Comparison of ENCODE assay signal across 20 cellular contexts in the genomic region with DNA sequence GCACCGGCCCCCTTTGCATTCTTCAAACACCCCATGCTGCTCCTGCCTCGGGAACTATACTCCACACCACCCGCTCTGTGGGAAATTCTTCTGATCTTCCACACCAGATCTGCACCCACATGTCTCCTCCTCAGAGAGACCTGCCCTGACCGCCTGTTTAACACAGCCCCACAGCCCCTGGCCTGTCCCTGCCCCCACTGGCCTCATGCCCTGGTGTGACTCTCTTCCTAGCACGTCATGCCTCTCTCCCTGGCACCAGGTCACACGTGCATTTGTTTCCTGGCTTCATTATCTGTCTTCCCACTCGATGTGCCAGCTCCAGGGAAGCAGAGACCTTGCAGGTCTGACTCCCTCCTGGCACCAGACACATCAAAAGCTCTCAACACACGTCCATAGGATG.
"Had no signal": no experiment of that assay in that cellular context is flagged by ENCODE, and none has a peak within 500 bp of the region (broad histone marks: within the 10 kb centered on the region; RNA-seq: fewer than 3 reads in every experiment).

No MANE protein-coding gene starts in this region.

- FAIRE-seq: keratinocyte had no signal

- H3K4me3 Mint-ChIP-seq: activated B cell treated with CpG ODN at 0.5 μM for 24 hours; activated CD4-positive, alpha-beta T cell treated with anti-CD3 and anti-CD28 coated beads for 36 hours; activated naive CD4-positive, alpha-beta T cell treated with anti-CD3 and anti-CD28 coated beads, Interleukin-2, amount 50 U/mL, for 24 hours; activated T-cell treated with anti-CD3 and anti-CD28 coated beads, Interleukin-2, amount 50 U/mL, for 72 hours; naive thymus-derived CD4-positive, alpha-beta T cell had no signal

- H3K4me1 Mint-ChIP-seq: activated CD4-positive, alpha-beta T cell treated with anti-CD3 and anti-CD28 coated beads for 36 hours; activated naive CD4-positive, alpha-beta T cell treated with anti-CD3 and anti-CD28 coated beads, Interleukin-2, amount 50 U/mL, for 24 hours had no signal

- H3K36me3 Mint-ChIP-seq: activated naive CD4-positive, alpha-beta T cell treated with anti-CD3 and anti-CD28 coated beads, Interleukin-2, amount 50 U/mL, for 24 hours; naive thymus-derived CD4-positive, alpha-beta T cell had no signal

- H3K27ac ChIP-seq: adrenal gland, epithelial cell of prostate, lower lobe of right lung, neutrophil, parathyroid adenoma, thyroid gland had no signal

- H3K4me1 ChIP-seq: adrenal gland, lower lobe of right lung, parathyroid adenoma, thyroid gland had no signal

- H3K9ac ChIP-seq: parathyroid adenoma had no signal

- H3K9me3 Mint-ChIP-seq: activated naive CD4-positive, alpha-beta T cell treated with anti-CD3 and anti-CD28 coated beads, Interleukin-2, amount 50 U/mL, for 24 hours; activated T-cell treated with anti-CD3 and anti-CD28 coated beads, Interleukin-2, amount 50 U/mL, for 72 hours had no signal

- H3K36me3 ChIP-seq: adrenal gland, lower lobe of right lung, neutrophil, thyroid gland had no signal

- H3K27ac Mint-ChIP-seq: activated B cell treated with CpG ODN at 0.5 μM for 24 hours; activated CD4-positive, alpha-beta T cell treated with anti-CD3 and anti-CD28 coated beads for 36 hours; activated naive CD4-positive, alpha-beta T cell treated with anti-CD3 and anti-CD28 coated beads, Interleukin-2, amount 50 U/mL, for 24 hours; activated T-cell treated with anti-CD3 and anti-CD28 coated beads, Interleukin-2, amount 50 U/mL, for 72 hours; naive thymus-derived CD4-positive, alpha-beta T cell had no signal

- DNase-seq: activated B cell treated with CpG ODN at 0.5 μM for 24 hours; activated CD4-positive, alpha-beta T cell treated with anti-CD3 and anti-CD28 coated beads for 36 hours; activated CD4-positive, alpha-beta T cell treated with anti-CD3 and anti-CD28 coated beads, Interleukin-2, amount 50 U/mL, for 4 hours; activated CD8-positive, alpha-beta memory T cell treated with anti-CD3 and anti-CD28 coated beads, Interleukin-2, amount 50 U/mL, for 48 hours; activated gamma-delta T cell treated with Interleukin-2 at 50 U/mL for 16 hours; activated T-cell treated with anti-CD3 and anti-CD28 coated beads, Interleukin-2, amount 50 U/mL, for 72 hours; adrenal gland; cortex of kidney; lower lobe of right lung; naive thymus-derived CD4-positive, alpha-beta T cell; right cardiac atrium; stimulated activated CD4-positive, alpha-beta T cell treated with anti-CD3 and anti-CD28 coated beads, Interleukin-4, amount 100 ng/mL, for 24 hours; stimulated activated naive CD4-positive, alpha-beta T cell treated with Interleukin-2 at 50 U/mL for 16 hours; T-helper 1 cell; thyroid gland had no signal

- H3K4me3 ChIP-seq: adrenal gland, lower lobe of right lung, thyroid gland had no signal

- H3K9me3 ChIP-seq: adrenal gland, lower lobe of right lung, neutrophil, thyroid gland had no signal
